11 cellular contexts compared by ENCODE assay signal in genomic region chr6:127879685-127880084, GRCh38. TPM values are rescaled to one million over a fixed set of nuclear protein-coding genes. Genes with fewer than 3 reads are reported as not detected.
DNase-seq lines count a peak whose midpoint lies in the region; ATAC-seq lines count a peak whose summit lies in the region.
"Had no signal": no experiment of that assay in that cellular context is flagged by ENCODE, and none has a peak within 500 bp of the region (broad histone marks: within the 10 kb centered on the region; RNA-seq: fewer than 3 reads in every experiment).

No MANE protein-coding gene starts in this region.

- peak overlapping the region; percentile 61 for H3K4me3 Mint-ChIP-seq in activated CD4-positive, alpha-beta T cell treated with anti-CD3 and anti-CD28 coated beads, Interleukin-2, amount 10 ng/mL, durations not matched to agents 24 days and 14 days
- H3K4me3 Mint-ChIP-seq in activated CD8-positive, alpha-beta T cell treated with anti-CD3 and anti-CD28 coated beads, Interleukin-2, amount 10 ng/mL, durations not matched to agents 7 days and 5 days: peak overlapping the region; percentile 64
- peak overlapping the region; percentile 58 for H3K4me3 Mint-ChIP-seq in stimulated activated effector memory CD8-positive, alpha-beta T cell treated with anti-CD3 and anti-CD28 coated beads, Interleukin-12 subunit alpha, Interleukin-12 subunit beta, amount 100 ng/mL, for 72 hours

- H3K4me1 ChIP-seq in right cardiac atrium (ENCODE audit: control insufficient read depth, insufficient read depth, low read length): no peaks in the 10 kb centered on the region
- H3K4me1 ChIP-seq: parathyroid adenoma had no signal

- no peak for DNase-seq in activated CD4-positive, alpha-beta T cell treated with anti-CD3 and anti-CD28 coated beads, Interleukin-2, amount 10 ng/mL, durations not matched to agents 24 days and 14 days
- no peak for DNase-seq in activated CD4-positive, alpha-beta T cell treated with anti-CD3 and anti-CD28 coated beads, Interleukin-2, amount 50 U/mL, for 4 hours
- peak; percentile 67 for DNase-seq in activated CD8-positive, alpha-beta T cell treated with anti-CD3 and anti-CD28 coated beads, Interleukin-2, amount 10 ng/mL, durations not matched to agents 7 days and 5 days
- peak in 2 of 3 donors; percentile 43 to 51 for DNase-seq in right cardiac atrium
- DNase-seq in stimulated activated effector memory CD8-positive, alpha-beta T cell treated with anti-CD3 and anti-CD28 coated beads, Interleukin-12 subunit alpha, Interleukin-12 subunit beta, amount 100 ng/mL, for 72 hours (ENCODE audit: low spot score in 2 of 2): peak in 1 of 2 donors; percentile 76
- DNase-seq in GOT3 (lab: John Stamatoyannopoulos, UW): no peak
- no peak for DNase-seq in H4 (ENCODE audit: low spot score)
- no peak for DNase-seq in dedifferentiated amniotic fluid mesenchymal stem cell (ENCODE audit: extremely low spot score)
- DNase-seq: effector CD8-positive, alpha-beta T cell; HCEC 1CT had no signal

- peak; percentile 67 for ATAC-seq in activated CD8-positive, alpha-beta T cell treated with anti-CD3 and anti-CD28 coated beads, Interleukin-2, amount 10 ng/mL, durations not matched to agents 7 days and 5 days
- peak in 1 of 2 donors; percentile 22 for ATAC-seq in right cardiac atrium
- ATAC-seq in stimulated activated effector memory CD8-positive, alpha-beta T cell treated with anti-CD3 and anti-CD28 coated beads, Interleukin-12 subunit alpha, Interleukin-12 subunit beta, amount 100 ng/mL, for 72 hours: peak; percentile 27

- no peaks in the 10 kb centered on the region for H3K27me3 ChIP-seq in right cardiac atrium (ENCODE audit: control insufficient read depth, insufficient read depth)

- no peak overlapping the region for H3K27ac Mint-ChIP-seq in activated CD4-positive, alpha-beta T cell treated with anti-CD3 and anti-CD28 coated beads, Interleukin-2, amount 10 ng/mL, durations not matched to agents 24 days and 14 days
- peak overlapping the region; percentile 70 for H3K27ac Mint-ChIP-seq in activated CD8-positive, alpha-beta T cell treated with anti-CD3 and anti-CD28 coated beads, Interleukin-2, amount 10 ng/mL, durations not matched to agents 7 days and 5 days
- H3K27ac Mint-ChIP-seq in stimulated activated effector memory CD8-positive, alpha-beta T cell treated with anti-CD3 and anti-CD28 coated beads, Interleukin-12 subunit alpha, Interleukin-12 subunit beta, amount 100 ng/mL, for 72 hours: peak overlapping the region; percentile 65

- peaks cover 3% of the 10 kb centered on the region for H3K9me3 Mint-ChIP-seq in activated CD4-positive, alpha-beta T cell treated with anti-CD3 and anti-CD28 coated beads, Interleukin-2, amount 10 ng/mL, durations not matched to agents 24 days and 14 days
- H3K9me3 Mint-ChIP-seq in activated CD8-positive, alpha-beta T cell treated with anti-CD3 and anti-CD28 coated beads, Interleukin-2, amount 10 ng/mL, durations not matched to agents 7 days and 5 days (ENCODE audit: insufficient read depth): peaks cover 2% of the 10 kb centered on the region
- H3K9me3 Mint-ChIP-seq in stimulated activated effector memory CD8-positive, alpha-beta T cell treated with anti-CD3 and anti-CD28 coated beads, Interleukin-12 subunit alpha, Interleukin-12 subunit beta, amount 100 ng/mL, for 72 hours: no peaks in the 10 kb centered on the region

- POLR2A ChIA-PET in activated CD8-positive, alpha-beta T cell treated with anti-CD3 and anti-CD28 coated beads, Interleukin-2, amount 10 ng/mL, durations not matched to agents 7 days and 5 days (lab: Charles Lee): interaction anchor here (0.6 to 0.9 kb wide), 2 partner anchors 14 to 71 kb away, joined by 3 read pairs; no protein-coding TSS in a partner anchor

- peaks cover 43% of the 10 kb centered on the region for H3K4me1 Mint-ChIP-seq in activated CD4-positive, alpha-beta T cell treated with anti-CD3 and anti-CD28 coated beads, Interleukin-2, amount 10 ng/mL, durations not matched to agents 24 days and 14 days
- H3K4me1 Mint-ChIP-seq in activated CD8-positive, alpha-beta T cell treated with anti-CD3 and anti-CD28 coated beads, Interleukin-2, amount 10 ng/mL, durations not matched to agents 7 days and 5 days (ENCODE audit: low read depth): peaks cover 79% of the 10 kb centered on the region
- H3K4me1 Mint-ChIP-seq in stimulated activated effector memory CD8-positive, alpha-beta T cell treated with anti-CD3 and anti-CD28 coated beads, Interleukin-12 subunit alpha, Interleukin-12 subunit beta, amount 100 ng/mL, for 72 hours: peaks cover 43% of the 10 kb centered on the region

- H3K27ac ChIP-seq in right cardiac atrium (ENCODE audit: low read length): no peak overlapping the region
- H3K27ac ChIP-seq: parathyroid adenoma had no signal

- WGBS in right cardiac atrium: 16% methylated on average over 12 of the region's 12 CpGs

- peaks cover 41% of the 10 kb centered on the region for H3K36me3 Mint-ChIP-seq in activated CD4-positive, alpha-beta T cell treated with anti-CD3 and anti-CD28 coated beads, Interleukin-2, amount 10 ng/mL, durations not matched to agents 24 days and 14 days (ENCODE audit: low read depth)
- peaks cover 66% of the 10 kb centered on the region for H3K36me3 Mint-ChIP-seq in activated CD8-positive, alpha-beta T cell treated with anti-CD3 and anti-CD28 coated beads, Interleukin-2, amount 10 ng/mL, durations not matched to agents 7 days and 5 days (ENCODE audit: low read depth)
- peaks cover 32% of the 10 kb centered on the region for H3K36me3 Mint-ChIP-seq in stimulated activated effector memory CD8-positive, alpha-beta T cell treated with anti-CD3 and anti-CD28 coated beads, Interleukin-12 subunit alpha, Interleukin-12 subunit beta, amount 100 ng/mL, for 72 hours

- CTCF ChIA-PET in activated CD8-positive, alpha-beta T cell treated with anti-CD3 and anti-CD28 coated beads, Interleukin-2, amount 10 ng/mL, durations not matched to agents 7 days and 5 days (lab: Charles Lee): interaction anchor here (1.9 to 2.6 kb wide), 3 partner anchors 11 to 25 kb away, joined by 4 to 10 read pairs (median 8); partner anchors contain the start of gene THEMIS

- no peaks in the 10 kb centered on the region for H3K27me3 Mint-ChIP-seq in activated CD4-positive, alpha-beta T cell treated with anti-CD3 and anti-CD28 coated beads, Interleukin-2, amount 10 ng/mL, durations not matched to agents 24 days and 14 days
- no peaks in the 10 kb centered on the region for H3K27me3 Mint-ChIP-seq in activated CD8-positive, alpha-beta T cell treated with anti-CD3 and anti-CD28 coated beads, Interleukin-2, amount 10 ng/mL, durations not matched to agents 7 days and 5 days (ENCODE audit: low read depth)

- no peaks in the 10 kb centered on the region for H3K9me3 ChIP-seq in right cardiac atrium (ENCODE audit: control insufficient read depth, low read length)

- intact Hi-C loops in activated CD4-positive, alpha-beta T cell treated with anti-CD3 and anti-CD28 coated beads, Interleukin-2, amount 10 ng/mL, durations not matched to agents 24 days and 14 days (cut with micrococcal nuclease): loop anchor here (2.0 kb wide), 1 partner anchor 13 kb away; no protein-coding TSS in a partner anchor
- intact Hi-C loops in right cardiac atrium (cut with DNase I): no loop called here

- peak overlapping the region; percentile 44 for H3K4me3 ChIP-seq in right cardiac atrium (ENCODE audit: low read length)

RNA-seq across cellular contexts. Expression of gene THEMIS, which starts 21.2 kb away (rescaled TPM):
- total RNA-seq in activated CD4-positive, alpha-beta T cell treated with anti-CD3 and anti-CD28 coated beads, Interleukin-2, amount 10 ng/mL, durations not matched to agents 24 days and 14 days: 14.3 and 15.3 TPM in 2 replicates
- total RNA-seq in activated CD8-positive, alpha-beta T cell treated with anti-CD3 and anti-CD28 coated beads, Interleukin-2, amount 10 ng/mL, durations not matched to agents 7 days and 5 days: 100 to 1,000 TPM; 142 to 144 TPM
- total RNA-seq in right cardiac atrium: under 1 TPM; 0.19 to 0.60 (median 0.36) TPM
- not detected for polyA plus RNA-seq in right cardiac atrium
- total RNA-seq in H4 (2014; rRNA removed; shearing (Covaris generic)): not detected in 2 replicates

Comparison
In these comparisons a context has a peak if more than half of its experiments do, and no peak if none do; other contexts are left out.
1. DNase-seq: peak in activated CD8-positive, alpha-beta T cell treated with anti-CD3 and anti-CD28 coated beads, Interleukin-2, amount 10 ng/mL, durations not matched to agents 7 days and 5 days (single experiment) and right cardiac atrium (2 of 3); none in activated CD4-positive, alpha-beta T cell treated with anti-CD3 and anti-CD28 coated beads, Interleukin-2, amount 10 ng/mL, durations not matched to agents 24 days and 14 days (single experiment), activated CD4-positive, alpha-beta T cell treated with anti-CD3 and anti-CD28 coated beads, Interleukin-2, amount 50 U/mL, for 4 hours (0 of 2), GOT3 (single experiment), H4 (single experiment) and dedifferentiated amniotic fluid mesenchymal stem cell (single experiment).
2. Peak in every context shown above with its lines, with median percentiles within 50 percentile points of each other: H3K4me3 Mint-ChIP-seq.